In genomic region chrX:81577028-81577427, GRCh38 we compare ENCODE assay signal across 29 cellular contexts.
"Had no signal": no experiment of that assay in that cellular context is flagged by ENCODE, and none has a peak within 500 bp of the region (broad histone marks: within the 10 kb centered on the region; RNA-seq: fewer than 3 reads in every experiment).

No MANE protein-coding gene starts in this region.

- H3K4me3 ChIP-seq: stomach, suprapubic skin, testis, thoracic aorta, thyroid gland, tibial artery, tibial nerve, transverse colon, upper lobe of left lung, upper lobe of right lung, uterus, vagina had no signal

- H3K27ac ChIP-seq: stomach, suprapubic skin, testis, thoracic aorta, thyroid gland, tibial artery, tibial nerve, transverse colon, upper lobe of left lung, upper lobe of right lung, uterus, vagina had no signal

- H3K4me1 Mint-ChIP-seq: stimulated activated effector memory CD8-positive, alpha-beta T cell treated with anti-CD3 and anti-CD28 coated beads, Interleukin-12 subunit alpha, Interleukin-12 subunit beta, amount 100 ng/mL, for 72 hours; stimulated activated memory B cell treated with anti-CD40 and anti-IgM and Interleukin-4, amounts not matched to agents 10 μg/mL and 1 μg/mL and 100 μg/mL, for 72 hours; stimulated activated naive B cell treated with anti-CD40 and anti-IgM and Interleukin-4, amounts not matched to agents 10 μg/mL and 1 μg/mL and 100 μg/mL, for 72 hours; stimulated activated naive CD8-positive, alpha-beta T cell treated with anti-CD3 and anti-CD28 coated beads, Interleukin-15, amount 100 ng/mL, for 72 hours had no signal

- H3K4me1 ChIP-seq: stomach, suprapubic skin, testis, thyroid gland, tibial artery, tibial nerve, transverse colon, upper lobe of left lung, upper lobe of right lung, uterus, vagina had no signal

- DNase-seq: stimulated activated CD4-positive, alpha-beta T cell treated with anti-CD3 and anti-CD28 coated beads, Interleukin-2, amount 100 ng/mL, for 48 hours; stimulated activated CD4-positive, alpha-beta T cell treated with anti-CD3 and anti-CD28 coated beads, Interleukin-4, amount 100 ng/mL, for 1 hour; stimulated activated CD4-positive, alpha-beta T cell treated with anti-CD3 and anti-CD28 coated beads, Interleukin-4, amount 100 ng/mL, for 24 hours; stimulated activated CD4-positive, alpha-beta T cell treated with anti-CD3 and anti-CD28 coated beads, Interleukin-4, amount 100 ng/mL, for 4 hours; stimulated activated CD8-positive, alpha-beta memory T cell treated with anti-CD3 and anti-CD28 coated beads, Interleukin-4, amount 100 ng/mL, for 48 hours; stimulated activated naive B cell treated with anti-CD40 and anti-IgM and Interleukin-4, amounts not matched to agents 10 μg/mL and 1 μg/mL and 100 μg/mL, for 72 hours; stimulated activated naive CD4-positive, alpha-beta T cell; stimulated activated naive CD4-positive, alpha-beta T cell treated with Interleukin-2 at 50 U/mL for 16 hours; stimulated activated naive CD8-positive, alpha-beta T cell treated with anti-CD3 and anti-CD28 coated beads, Interleukin-15, amount 100 ng/mL, for 72 hours; stimulated activated naive CD8-positive, alpha-beta T cell treated with anti-CD3 and anti-CD28 coated beads, Interleukin-15, Interleukin-2, amounts not matched to agents 100 U/mL and 50 U/mL, for 24 hours; stomach; substantia nigra; testis; thyroid gland; tibial artery; transverse colon; trophoblast cell; upper lobe of left lung; upper lobe of right lung; uterus had no signal

- H3K9me3 Mint-ChIP-seq: stimulated activated memory B cell treated with anti-CD40 and anti-IgM and Interleukin-4, amounts not matched to agents 10 μg/mL and 1 μg/mL and 100 μg/mL, for 72 hours; stimulated activated naive CD8-positive, alpha-beta T cell treated with anti-CD3 and anti-CD28 coated beads, Interleukin-15, amount 100 ng/mL, for 72 hours; stimulated activated naive CD8-positive, alpha-beta T cell treated with anti-CD3 and anti-CD28 coated beads, Interleukin-15, Interleukin-2, amounts not matched to agents 100 ng/mL and 50 ng/mL, for 24 hours had no signal

- H3K27ac Mint-ChIP-seq: stimulated activated effector memory CD8-positive, alpha-beta T cell treated with anti-CD3 and anti-CD28 coated beads, Interleukin-12 subunit alpha, Interleukin-12 subunit beta, amount 100 ng/mL, for 72 hours; stimulated activated memory B cell treated with anti-CD40 and anti-IgM and Interleukin-4, amounts not matched to agents 10 μg/mL and 1 μg/mL and 100 μg/mL, for 72 hours; stimulated activated naive B cell treated with anti-CD40 and anti-IgM and Interleukin-4, amounts not matched to agents 10 μg/mL and 1 μg/mL and 100 μg/mL, for 72 hours; stimulated activated naive CD8-positive, alpha-beta T cell treated with anti-CD3 and anti-CD28 coated beads, Interleukin-15, amount 100 ng/mL, for 72 hours; stimulated activated naive CD8-positive, alpha-beta T cell treated with anti-CD3 and anti-CD28 coated beads, Interleukin-15, Interleukin-2, amounts not matched to agents 100 ng/mL and 50 ng/mL, for 24 hours; type B pancreatic cell had no signal

- H3K4me3 Mint-ChIP-seq: stimulated activated effector memory CD8-positive, alpha-beta T cell treated with anti-CD3 and anti-CD28 coated beads, Interleukin-12 subunit alpha, Interleukin-12 subunit beta, amount 100 ng/mL, for 72 hours; stimulated activated memory B cell treated with anti-CD40 and anti-IgM and Interleukin-4, amounts not matched to agents 10 μg/mL and 1 μg/mL and 100 μg/mL, for 72 hours; stimulated activated naive B cell treated with anti-CD40 and anti-IgM and Interleukin-4, amounts not matched to agents 10 μg/mL and 1 μg/mL and 100 μg/mL, for 72 hours; stimulated activated naive CD8-positive, alpha-beta T cell treated with anti-CD3 and anti-CD28 coated beads, Interleukin-15, amount 100 ng/mL, for 72 hours; stimulated activated naive CD8-positive, alpha-beta T cell treated with anti-CD3 and anti-CD28 coated beads, Interleukin-15, Interleukin-2, amounts not matched to agents 100 ng/mL and 50 ng/mL, for 24 hours; type B pancreatic cell had no signal

- ATAC-seq: stimulated activated effector memory CD8-positive, alpha-beta T cell treated with anti-CD3 and anti-CD28 coated beads, Interleukin-12 subunit alpha, Interleukin-12 subunit beta, amount 100 ng/mL, for 72 hours; stimulated activated memory B cell treated with anti-CD40 and anti-IgM and Interleukin-4, amounts not matched to agents 10 μg/mL and 1 μg/mL and 100 μg/mL, for 72 hours; stimulated activated naive B cell treated with anti-CD40 and anti-IgM and Interleukin-4, amounts not matched to agents 10 μg/mL and 1 μg/mL and 100 μg/mL, for 72 hours; stimulated activated naive CD8-positive, alpha-beta T cell treated with anti-CD3 and anti-CD28 coated beads, Interleukin-15, amount 100 ng/mL, for 72 hours; stimulated activated naive CD8-positive, alpha-beta T cell treated with anti-CD3 and anti-CD28 coated beads, Interleukin-15, Interleukin-2, amounts not matched to agents 100 U/mL and 50 U/mL, for 24 hours; upper lobe of right lung had no signal

- H3K36me3 Mint-ChIP-seq: stimulated activated effector memory CD8-positive, alpha-beta T cell treated with anti-CD3 and anti-CD28 coated beads, Interleukin-12 subunit alpha, Interleukin-12 subunit beta, amount 100 ng/mL, for 72 hours; stimulated activated memory B cell treated with anti-CD40 and anti-IgM and Interleukin-4, amounts not matched to agents 10 μg/mL and 1 μg/mL and 100 μg/mL, for 72 hours; stimulated activated naive B cell treated with anti-CD40 and anti-IgM and Interleukin-4, amounts not matched to agents 10 μg/mL and 1 μg/mL and 100 μg/mL, for 72 hours; type B pancreatic cell had no signal

- H3K36me3 ChIP-seq: stomach, suprapubic skin, thoracic aorta, thyroid gland, tibial artery, tibial nerve, transverse colon, upper lobe of left lung, upper lobe of right lung, uterus, vagina had no signal

- FAIRE-seq: urothelium cell line had no signal

- H3K27me3 Mint-ChIP-seq: stimulated activated memory B cell treated with anti-CD40 and anti-IgM and Interleukin-4, amounts not matched to agents 10 μg/mL and 1 μg/mL and 100 μg/mL, for 72 hours; stimulated activated naive B cell treated with anti-CD40 and anti-IgM and Interleukin-4, amounts not matched to agents 10 μg/mL and 1 μg/mL and 100 μg/mL, for 72 hours; stimulated activated naive CD8-positive, alpha-beta T cell treated with anti-CD3 and anti-CD28 coated beads, Interleukin-15, amount 100 ng/mL, for 72 hours; stimulated activated naive CD8-positive, alpha-beta T cell treated with anti-CD3 and anti-CD28 coated beads, Interleukin-15, Interleukin-2, amounts not matched to agents 100 ng/mL and 50 ng/mL, for 24 hours; type B pancreatic cell had no signal

- H3K27me3 ChIP-seq: stomach, suprapubic skin, testis, thyroid gland, tibial artery, tibial nerve, transverse colon, upper lobe of left lung, upper lobe of right lung, uterus, vagina had no signal

- H3K9me3 ChIP-seq: suprapubic skin, testis, thoracic aorta, thyroid gland, tibial artery, tibial nerve, transverse colon, upper lobe of left lung, upper lobe of right lung, uterus, vagina had no signal
